In the genomic region with DNA sequence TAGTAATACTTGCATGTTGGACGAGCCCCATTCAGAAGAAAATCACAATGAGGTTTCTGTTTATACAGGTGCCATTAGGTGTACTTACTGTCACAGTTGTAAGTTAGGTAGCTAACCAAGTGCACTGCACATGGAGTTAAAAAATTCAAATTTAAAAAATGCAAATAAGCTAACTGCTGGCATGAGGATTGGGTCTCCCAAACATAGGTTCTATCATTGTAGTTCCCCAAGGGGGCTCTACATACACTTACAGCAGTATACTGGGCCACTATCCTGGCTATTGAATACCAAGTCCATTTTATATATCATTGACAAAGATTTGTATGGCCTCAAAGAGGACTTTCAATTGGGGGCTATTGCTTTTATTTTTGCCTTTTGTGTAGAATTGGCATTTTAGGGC, we compare ENCODE assay signal across 28 cellular contexts.
"Had no signal": no experiment of that assay in that cellular context is flagged by ENCODE, and none has a peak within 500 bp of the region (broad histone marks: within the 10 kb centered on the region; RNA-seq: fewer than 3 reads in every experiment).

No MANE protein-coding gene starts in this region.

- H3K36me3 ChIP-seq: ascending aorta, MG63, Peyer's patch, SJSA1 had no signal

- H3K9me3 ChIP-seq: ascending aorta, body of pancreas, MG63, Peyer's patch, SJSA1 had no signal

- H3K27me3 Mint-ChIP-seq: activated B cell treated with CpG ODN at 0.5 μM for 24 hours; activated CD4-positive, alpha-beta T cell treated with anti-CD3 and anti-CD28 coated beads, Interleukin-2, amount 10 ng/mL, durations not matched to agents 24 days and 14 days; activated CD8-positive, alpha-beta memory T cell treated with anti-CD3 and anti-CD28 coated beads, Interleukin-2, amount 10 ng/mL, durations not matched to agents 7 days and 5 days; activated naive CD8-positive, alpha-beta T cell treated with anti-CD3 and anti-CD28 coated beads, Interleukin-2, amount 50 U/mL, for 24 hours had no signal

- H3K36me3 Mint-ChIP-seq: activated CD8-positive, alpha-beta memory T cell treated with anti-CD3 and anti-CD28 coated beads, Interleukin-2, amount 10 ng/mL, durations not matched to agents 7 days and 5 days; activated naive CD4-positive, alpha-beta T cell treated with anti-CD3 and anti-CD28 coated beads, Interleukin-2, amount 50 U/mL, for 72 hours had no signal

- H3K27ac ChIP-seq: ascending aorta, body of pancreas, coronary artery, Peyer's patch, RWPE1, SJSA1 had no signal

- H3K9me3 Mint-ChIP-seq: activated CD4-positive, alpha-beta T cell treated with anti-CD3 and anti-CD28 coated beads, Interleukin-2, amount 10 ng/mL, durations not matched to agents 24 days and 14 days; activated naive CD4-positive, alpha-beta T cell treated with anti-CD3 and anti-CD28 coated beads, Interleukin-2, amount 50 U/mL, for 72 hours; activated naive CD8-positive, alpha-beta T cell treated with anti-CD3 and anti-CD28 coated beads, Interleukin-2, amount 50 U/mL, for 24 hours; activated T-cell treated with anti-CD3 and anti-CD28 coated beads, Interleukin-2, amount 50 U/mL, for 24 hours; activated T-helper 1 cell treated with anti-CD3 and anti-CD28 coated beads, Interleukin-12 subunit alpha, Interleukin-12 subunit beta, Interleukin-2, Interleukin-4 antibody, amounts not matched to agents 30 ng/mL and 10 ng/mL and 1 ng/mL, durations not matched to agents 14 hours and 24 hours and 36 hours; T-helper 1 cell treated with Interleukin-12 subunit alpha and Interleukin-12 subunit beta and Interleukin-4 antibody, amounts not matched to agents 30 μg/mL and 1 μg/mL, for 36 hours had no signal

- H3K4me3 Mint-ChIP-seq: activated B cell treated with CpG ODN at 0.5 μM for 24 hours; activated CD4-positive, alpha-beta T cell treated with anti-CD3 and anti-CD28 coated beads, Interleukin-2, amount 10 ng/mL, durations not matched to agents 24 days and 14 days; activated CD8-positive, alpha-beta memory T cell treated with anti-CD3 and anti-CD28 coated beads, Interleukin-2, amount 10 ng/mL, durations not matched to agents 7 days and 5 days; activated naive CD8-positive, alpha-beta T cell treated with anti-CD3 and anti-CD28 coated beads, Interleukin-2, amount 50 U/mL, for 24 hours; activated T-cell treated with anti-CD3 and anti-CD28 coated beads, Interleukin-2, amount 50 U/mL, for 24 hours; activated T-helper 1 cell treated with anti-CD3 and anti-CD28 coated beads, Interleukin-12 subunit alpha, Interleukin-12 subunit beta, Interleukin-2, Interleukin-4 antibody, amounts not matched to agents 30 ng/mL and 10 ng/mL and 1 ng/mL, durations not matched to agents 14 hours and 24 hours and 36 hours; T-helper 1 cell treated with Interleukin-12 subunit alpha and Interleukin-12 subunit beta and Interleukin-4 antibody, amounts not matched to agents 30 μg/mL and 1 μg/mL, for 36 hours had no signal

- DNase-seq: activated B cell treated with CpG ODN at 0.5 μM for 24 hours; activated CD4-positive, alpha-beta T cell treated with anti-CD3 and anti-CD28 coated beads for 1 hour; activated CD4-positive, alpha-beta T cell treated with anti-CD3 and anti-CD28 coated beads, Interleukin-2, amount 10 ng/mL, durations not matched to agents 24 days and 14 days; activated CD4-positive, alpha-beta T cell treated with anti-CD3 and anti-CD28 coated beads, Interleukin-2, amount 50 U/mL, for 48 hours; activated CD8-positive, alpha-beta memory T cell treated with anti-CD3 and anti-CD28 coated beads, Interleukin-2, amount 10 ng/mL, durations not matched to agents 7 days and 5 days; activated effector memory CD4-positive, alpha-beta T cell treated with Interleukin-2 at 50 U/mL for 16 hours; activated naive CD4-positive, alpha-beta T cell; activated naive CD8-positive, alpha-beta T cell treated with anti-CD3 and anti-CD28 coated beads, Interleukin-2, amount 50 U/mL, for 24 hours; activated T-cell treated with anti-CD3 and anti-CD28 coated beads, Interleukin-2, amount 50 U/mL, for 24 hours; amniotic stem cell; body of pancreas; central memory CD4-positive, alpha-beta T cell; KBM-7; MG63; MV-4-11; NCI-H1417; NCI-H1930; NCI-H2171; NCI-H226; NCI-H748 treated with DMSO at 0.1 percent for 48 hours; Peyer's patch had no signal

- H3K4me1 Mint-ChIP-seq: activated B cell treated with CpG ODN at 0.5 μM for 24 hours; activated CD4-positive, alpha-beta T cell treated with anti-CD3 and anti-CD28 coated beads, Interleukin-2, amount 10 ng/mL, durations not matched to agents 24 days and 14 days; activated CD8-positive, alpha-beta memory T cell treated with anti-CD3 and anti-CD28 coated beads, Interleukin-2, amount 10 ng/mL, durations not matched to agents 7 days and 5 days; activated naive CD8-positive, alpha-beta T cell treated with anti-CD3 and anti-CD28 coated beads, Interleukin-2, amount 50 U/mL, for 24 hours had no signal

- H3K27ac Mint-ChIP-seq: activated B cell treated with CpG ODN at 0.5 μM for 24 hours; activated CD4-positive, alpha-beta T cell treated with anti-CD3 and anti-CD28 coated beads, Interleukin-2, amount 10 ng/mL, durations not matched to agents 24 days and 14 days; activated CD8-positive, alpha-beta memory T cell treated with anti-CD3 and anti-CD28 coated beads, Interleukin-2, amount 10 ng/mL, durations not matched to agents 7 days and 5 days; activated naive CD4-positive, alpha-beta T cell treated with anti-CD3 and anti-CD28 coated beads, Interleukin-2, amount 50 U/mL, for 72 hours; activated naive CD8-positive, alpha-beta T cell treated with anti-CD3 and anti-CD28 coated beads, Interleukin-2, amount 50 U/mL, for 24 hours; activated T-cell treated with anti-CD3 and anti-CD28 coated beads, Interleukin-2, amount 50 U/mL, for 24 hours; activated T-helper 1 cell treated with anti-CD3 and anti-CD28 coated beads, Interleukin-12 subunit alpha, Interleukin-12 subunit beta, Interleukin-2, Interleukin-4 antibody, amounts not matched to agents 30 ng/mL and 10 ng/mL and 1 ng/mL, durations not matched to agents 14 hours and 24 hours and 36 hours; T-helper 1 cell treated with Interleukin-12 subunit alpha and Interleukin-12 subunit beta and Interleukin-4 antibody, amounts not matched to agents 30 μg/mL and 1 μg/mL, for 36 hours had no signal
